19 cellular contexts compared by ENCODE assay signal in genomic region chr2:240168041-240168440, GRCh38. TPM values are rescaled to one million over a fixed set of nuclear protein-coding genes. Genes with fewer than 3 reads are reported as not detected.
"Had no signal": no experiment of that assay in that cellular context is flagged by ENCODE, and none has a peak within 500 bp of the region (broad histone marks: within the 10 kb centered on the region; RNA-seq: fewer than 3 reads in every experiment).

No MANE protein-coding gene starts in this region.

- H3K36me3 Mint-ChIP-seq: activated CD8-positive, alpha-beta memory T cell treated with anti-CD3 and anti-CD28 coated beads, Interleukin-2, amount 10 ng/mL, durations not matched to agents 7 days and 5 days; activated naive CD8-positive, alpha-beta T cell treated with anti-CD3 and anti-CD28 coated beads for 36 hours had no signal

- ATAC-seq: activated CD8-positive, alpha-beta memory T cell treated with anti-CD3 and anti-CD28 coated beads, Interleukin-2, amount 10 ng/mL, durations not matched to agents 7 days and 5 days; T-helper 17 cell; WTC11 had no signal

- H3K9me3 ChIP-seq: MG63 had no signal

- H3K4me3 Mint-ChIP-seq: activated CD4-positive, alpha-beta T cell treated with anti-CD3 and anti-CD28 coated beads, Interleukin-2, amount 10 ng/mL, durations not matched to agents 24 days and 14 days; activated CD8-positive, alpha-beta memory T cell treated with anti-CD3 and anti-CD28 coated beads, Interleukin-2, amount 10 ng/mL, durations not matched to agents 7 days and 5 days; activated naive CD8-positive, alpha-beta T cell treated with anti-CD3 and anti-CD28 coated beads for 36 hours; activated T-cell treated with anti-CD3 and anti-CD28 coated beads, Interleukin-2, amount 50 U/mL, for 24 hours; activated T-helper 1 cell treated with anti-CD3 and anti-CD28 coated beads, Interleukin-12 subunit alpha, Interleukin-12 subunit beta, Interleukin-2, Interleukin-4 antibody, amounts not matched to agents 30 ng/mL and 10 ng/mL and 1 ng/mL, durations not matched to agents 14 hours and 24 hours and 36 hours; T-helper 17 cell; WTC11 had no signal

- H3K36me3 ChIP-seq: MG63 had no signal

- H3K4me1 Mint-ChIP-seq: activated CD4-positive, alpha-beta T cell treated with anti-CD3 and anti-CD28 coated beads, Interleukin-2, amount 10 ng/mL, durations not matched to agents 24 days and 14 days; activated CD8-positive, alpha-beta memory T cell treated with anti-CD3 and anti-CD28 coated beads, Interleukin-2, amount 10 ng/mL, durations not matched to agents 7 days and 5 days; activated naive CD8-positive, alpha-beta T cell treated with anti-CD3 and anti-CD28 coated beads for 36 hours; T-helper 17 cell; WTC11 had no signal

- H3K27me3 Mint-ChIP-seq: activated CD8-positive, alpha-beta memory T cell treated with anti-CD3 and anti-CD28 coated beads, Interleukin-2, amount 10 ng/mL, durations not matched to agents 7 days and 5 days had no signal

- H3K27ac Mint-ChIP-seq: activated CD4-positive, alpha-beta T cell treated with anti-CD3 and anti-CD28 coated beads, Interleukin-2, amount 10 ng/mL, durations not matched to agents 24 days and 14 days; activated CD8-positive, alpha-beta memory T cell treated with anti-CD3 and anti-CD28 coated beads, Interleukin-2, amount 10 ng/mL, durations not matched to agents 7 days and 5 days; activated naive CD8-positive, alpha-beta T cell treated with anti-CD3 and anti-CD28 coated beads for 36 hours; activated T-cell treated with anti-CD3 and anti-CD28 coated beads, Interleukin-2, amount 50 U/mL, for 24 hours; activated T-helper 1 cell treated with anti-CD3 and anti-CD28 coated beads, Interleukin-12 subunit alpha, Interleukin-12 subunit beta, Interleukin-2, Interleukin-4 antibody, amounts not matched to agents 30 ng/mL and 10 ng/mL and 1 ng/mL, durations not matched to agents 14 hours and 24 hours and 36 hours; T-helper 17 cell; WTC11 had no signal

- H3K4me3 ChIP-seq: MG63 had no signal

- DNase-seq: activated CD4-positive, alpha-beta T cell treated with anti-CD3 and anti-CD28 coated beads, Interleukin-2, amount 10 ng/mL, durations not matched to agents 24 days and 14 days; activated CD4-positive, alpha-beta T cell treated with anti-CD3 and anti-CD28 coated beads, Interleukin-2, amount 50 U/mL, for 48 hours; activated CD4-positive, CD25-positive, alpha-beta regulatory T cell treated with anti-CD3 and anti-CD28 coated beads, Interleukin-2, amount 50 U/mL, for 72 hours; activated CD8-positive, alpha-beta memory T cell treated with anti-CD3 and anti-CD28 coated beads, Interleukin-2, amount 10 ng/mL, durations not matched to agents 7 days and 5 days; activated effector memory CD4-positive, alpha-beta T cell treated with anti-CD3 and anti-CD28 coated beads, Interleukin-2, amount 50 U/mL, for 16 hours; activated naive CD4-positive, alpha-beta T cell treated with Interleukin-2 at 50 U/mL for 16 hours; activated naive CD8-positive, alpha-beta T cell treated with anti-CD3 and anti-CD28 coated beads for 36 hours; activated T-cell treated with anti-CD3 and anti-CD28 coated beads, Interleukin-2, amount 50 U/mL, for 24 hours; MG63; NCI-H1105; NCI-H1436 treated with DMSO at 0.1 percent for 48 hours; NCI-H187; NCI-H2081; NCI-H510A treated with DMSO at 0.1 percent for 48 hours; SIG-M5; T-helper 17 cell; T-helper 9 cell had no signal

- H3K27me3 ChIP-seq: MG63 had no signal

- H3K9me3 Mint-ChIP-seq: activated T-cell treated with anti-CD3 and anti-CD28 coated beads, Interleukin-2, amount 50 U/mL, for 24 hours had no signal

RNA-seq across cellular contexts. Expression of gene OTOS, which starts 27.6 kb away (rescaled TPM):
- total RNA-seq: activated CD4-positive, alpha-beta T cell treated with anti-CD3 and anti-CD28 coated beads, Interleukin-2, amount 10 ng/mL, durations not matched to agents 24 days and 14 days; activated CD8-positive, alpha-beta memory T cell treated with anti-CD3 and anti-CD28 coated beads, Interleukin-2, amount 10 ng/mL, durations not matched to agents 7 days and 5 days; activated naive CD8-positive, alpha-beta T cell treated with anti-CD3 and anti-CD28 coated beads for 36 hours; activated T-helper 1 cell treated with anti-CD3 and anti-CD28 coated beads, Interleukin-12 subunit alpha, Interleukin-12 subunit beta, Interleukin-2, Interleukin-4 antibody, amounts not matched to agents 30 ng/mL and 10 ng/mL and 1 ng/mL, durations not matched to agents 14 hours and 24 hours and 36 hours; T-helper 17 cell; WTC11 had no signal
